1 cellular context compared by ENCODE assay signal in genomic region chr19:36489920-36490415, GRCh38.
A peak's percentile ranks its signal among the peaks of the same experiment; 100 is the strongest.
TF ChIP-seq lines count a peak whose summit lies in the region.

No MANE protein-coding gene starts in this region.

TF ChIP-seq in GM12878, 131 proteins besides CTCF, POLR2A, EP300 and RAD21 (continued from another document and continues in another):
- TF ChIP-seq PBX3 (IDR thresholded peaks at IDR 0.05; ENCODE audit: insufficient replicate concordance, low read depth, low read length) (no peak), EED (IDR thresholded peaks at IDR 0.05; ENCODE audit: low read depth) (peak; percentile 5; the same call in 1 of the 2 replicates), ESRRA (IDR thresholded peaks at IDR 0.05; ENCODE audit: low read length) (no peak), GATAD2B (conservative IDR thresholded peaks at IDR 0.05; ENCODE audit: low read depth) (peak; percentile 19; the same call in 1 of the 2 replicates), BCL3 (IDR thresholded peaks at IDR 0.05; ENCODE audit: borderline replicate concordance, insufficient read depth, low read depth, low read length, poor library complexity, severe bottlenecking) (no peak), NR2F1 (conservative IDR thresholded peaks at IDR 0.05) (no peak), ZBED1 (IDR thresholded peaks at IDR 0.05; ENCODE audit: borderline replicate concordance) (no peak), RFX5 (IDR thresholded peaks at IDR 0.05; ENCODE audit: low read depth, low read length) (no peak), SIX5 (IDR thresholded peaks at IDR 0.05; ENCODE audit: low read depth, low read length, severe bottlenecking) (peak; percentile 61), RELA (IDR thresholded peaks at IDR 0.05; ENCODE audit: borderline replicate concordance, partially characterized antibody) (no peak), NFYA (IDR thresholded peaks at IDR 0.05; ENCODE audit: borderline replicate concordance, low read depth, low read length) (no peak), NR2C1 (IDR thresholded peaks at IDR 0.05) (no peak), JUNB (IDR thresholded peaks at IDR 0.05) (peak; percentile 34; the same call in 1 of the 2 replicates), YY1 (IDR thresholded peaks at IDR 0.05; ENCODE audit: low read depth, low read length) (no peak), E2F4 (IDR thresholded peaks at IDR 0.05; ENCODE audit: low read depth, low read length) (no peak), IKZF1 (conservative IDR thresholded peaks at IDR 0.05) (0 out of 2 replicates have a peak, but pooled peaks have one; percentile 27), SMC3 (IDR thresholded peaks at IDR 0.05; ENCODE audit: borderline replicate concordance, low read length) (no peak), POLR2AphosphoS2 (IDR thresholded peaks at IDR 0.05; ENCODE audit: low read depth, low read length) (no peak), ZNF24 (IDR thresholded peaks at IDR 0.05) (no peak), SRF (IDR thresholded peaks at IDR 0.05; ENCODE audit: low read depth in 2 of 2, low read length in 2 of 2) (no peak), CREB1 (IDR thresholded peaks at IDR 0.05; ENCODE audit: low read depth) (no peak), DPF2 (IDR thresholded peaks at IDR 0.05) (no peak), IRF4 (IDR thresholded peaks at IDR 0.05; ENCODE audit: low read depth, low read length) (0 out of 2 replicates have a peak, but pooled peaks have one; percentile 54), SPI1 (IDR thresholded peaks at IDR 0.05; ENCODE audit: borderline replicate concordance, insufficient read depth, low read depth, low read length) (no peak), SMAD5 (IDR thresholded peaks at IDR 0.05; ENCODE audit: low read depth) (peak; percentile 71), SP1 (IDR thresholded peaks at IDR 0.05; ENCODE audit: low read depth, low read length) (no peak), CHD4 (IDR thresholded peaks at IDR 0.05) (no peak), RELB (IDR thresholded peaks at IDR 0.05; ENCODE audit: low read depth) (no peak), BRCA1 (IDR thresholded peaks at IDR 0.05; ENCODE audit: low read depth, low read length) (no peak), USF2 (IDR thresholded peaks at IDR 0.05; ENCODE audit: borderline replicate concordance, low read depth, low read length) (no peak), RCOR1 (conservative IDR thresholded peaks at IDR 0.05; ENCODE audit: low read depth, low read length) (no peak), MYC (IDR thresholded peaks at IDR 0.05; ENCODE audit: insufficient read depth, insufficient read length, insufficient replicate concordance, low read length, severe bottlenecking) (no peak), CBX5 (IDR thresholded peaks at IDR 0.05; ENCODE audit: low read depth) (no peak; the same call in 1 of the 2 replicates), ATF2 (IDR thresholded peaks at IDR 0.05; ENCODE audit: low read length) (no peak), E4F1 (IDR thresholded peaks at IDR 0.05; ENCODE audit: borderline replicate concordance, partially characterized antibody) (no peak), HDAC6 (IDR thresholded peaks at IDR 0.05; ENCODE audit: unreplicated experiment) (no peak), ASH2L (IDR thresholded peaks at IDR 0.05; ENCODE audit: borderline replicate concordance, low read depth) (0 out of 2 replicates have a peak, but pooled peaks have one; percentile 77), ZBTB33 (IDR thresholded peaks at IDR 0.05) (no peak), CHD2 (IDR thresholded peaks at IDR 0.05; ENCODE audit: borderline replicate concordance, low read depth, low read length) (no peak), WRNIP1 (IDR thresholded peaks at IDR 0.05; ENCODE audit: borderline replicate concordance, low read depth, low read length) (no peak), HCFC1 (IDR thresholded peaks at IDR 0.05; ENCODE audit: low read length) (no peak), PKNOX1 (IDR thresholded peaks at IDR 0.05) (peak; percentile 35; the same call in 1 of the 2 replicates), ZNF217 (IDR thresholded peaks at IDR 0.05) (no peak), IRF5 (IDR thresholded peaks at IDR 0.05; ENCODE audit: borderline replicate concordance) (no peak), TCF12 (IDR thresholded peaks at IDR 0.05; ENCODE audit: low read depth, low read length) (0 out of 2 replicates have a peak, but pooled peaks have one; percentile 47), CBFB (IDR thresholded peaks at IDR 0.05; ENCODE audit: low read depth) (no peak), SKIL (IDR thresholded peaks at IDR 0.05; ENCODE audit: low read depth, poor library complexity, severe bottlenecking) (no peak), ZNF207 (IDR thresholded peaks at IDR 0.05; ENCODE audit: borderline replicate concordance) (no peak), IKZF2 (IDR thresholded peaks at IDR 0.05) (no peak)
